In genomic region chr6:43878127-43878634, GRCh38 we compare ENCODE assay signal across 14 cellular contexts.
"Had no signal": no experiment of that assay in that cellular context is flagged by ENCODE, and none has a peak within 500 bp of the region (broad histone marks: within the 10 kb centered on the region; RNA-seq: fewer than 3 reads in every experiment).

No MANE protein-coding gene starts in this region.

- H3K27ac Mint-ChIP-seq: activated naive CD8-positive, alpha-beta T cell; immature natural killer cell; T-helper 1 cell treated with Interleukin-12 subunit alpha and Interleukin-12 subunit beta and Interleukin-4 antibody, amounts not matched to agents 30 μg/mL and 1 μg/mL, for 36 hours had no signal

- H3K27me3 Mint-ChIP-seq: activated naive CD8-positive, alpha-beta T cell had no signal

- H3K36me3 Mint-ChIP-seq: activated naive CD8-positive, alpha-beta T cell; immature natural killer cell; naive thymus-derived CD8-positive, alpha-beta T cell had no signal

- DNase-seq: activated CD4-positive, alpha-beta T cell treated with anti-CD3 and anti-CD28 coated beads for 1 hour; activated CD4-positive, alpha-beta T cell treated with anti-CD3 and anti-CD28 coated beads, Interleukin-2, amount 50 U/mL, for 48 hours; activated T-cell treated with anti-CD3 and anti-CD28 coated beads for 4 hours; dermis blood vessel endothelial cell; effector memory CD4-positive, alpha-beta T cell; immature natural killer cell; kidney glomerular epithelial cell; stimulated activated CD4-positive, alpha-beta T cell treated with anti-CD3 and anti-CD28 coated beads, Interleukin-12 subunit alpha, Interleukin-12 subunit beta, amount 100 ng/mL, for 4 hours; stimulated activated CD4-positive, alpha-beta T cell treated with anti-CD3 and anti-CD28 coated beads, Interleukin-1b, Interleukin-23, amount 100 ng/mL, for 48 hours; stimulated activated CD8-positive, alpha-beta memory T cell treated with anti-CD3 and anti-CD28 coated beads, Interleukin-4, amount 100 ng/mL, for 48 hours; stimulated activated naive CD4-positive, alpha-beta T cell had no signal

- H3K4me1 Mint-ChIP-seq: immature natural killer cell; naive thymus-derived CD8-positive, alpha-beta T cell had no signal

- H3K4me3 Mint-ChIP-seq: activated naive CD8-positive, alpha-beta T cell; immature natural killer cell; naive thymus-derived CD8-positive, alpha-beta T cell; T-helper 1 cell treated with Interleukin-12 subunit alpha and Interleukin-12 subunit beta and Interleukin-4 antibody, amounts not matched to agents 30 μg/mL and 1 μg/mL, for 36 hours had no signal

- ATAC-seq: naive thymus-derived CD8-positive, alpha-beta T cell had no signal

- H3K9me3 Mint-ChIP-seq: immature natural killer cell; naive thymus-derived CD8-positive, alpha-beta T cell; T-helper 1 cell treated with Interleukin-12 subunit alpha and Interleukin-12 subunit beta and Interleukin-4 antibody, amounts not matched to agents 30 μg/mL and 1 μg/mL, for 36 hours had no signal
